In genomic region chr20:36573103-36573797, GRCh38 we compare ENCODE assay signal across 8 cellular contexts. TPM values are rescaled to one million over a fixed set of nuclear protein-coding genes. Genes with fewer than 3 reads are reported as not detected.
DNase-seq lines count a peak whose midpoint lies in the region; ATAC-seq and TF ChIP-seq lines count a peak whose summit lies in the region.

Gene TGIF2, plus strand, starts transcription at chr20:36573597. Its CDS starts 5,178 bp downstream, at chr20:36578775.

- ATAC-seq in GM19467 (IDR thresholded peaks at IDR 0.05; ENCODE audit: unreplicated experiment): peak; percentile 61

- DNase-seq in COR-L47 (lab: John Stamatoyannopoulos, UW) (peak; percentile 32), HT1080 (ENCODE audit: low read depth) (peak; percentile 70), SHP77 treated with DMSO at 0.1 percent for 48 hours (lab: John Stamatoyannopoulos, UW) (peak; percentile 21), fibroblast of the conjunctiva (ENCODE audit: low read depth) (peak; percentile 28)
- peak; percentile 94 for DNase-seq in activated effector memory CD4-positive, alpha-beta T cell treated with anti-CD3 and anti-CD28 coated beads, Interleukin-2, amount 50 U/mL, for 16 hours

- H3K36me3 ChIP-seq in neuron (ENCODE audit: insufficient read depth, low read length): peaks cover 4% of the 10 kb centered on the region

- peaks cover 26% of the 10 kb centered on the region for H3K4me1 ChIP-seq in neuron (ENCODE audit: insufficient read depth, low read length)

- no peaks in the 10 kb centered on the region for H3K9me3 ChIP-seq in neuron (ENCODE audit: low read length)

- no peak for TF ChIP-seq CTCF in subcutaneous adipose tissue (IDR thresholded peaks at IDR 0.05; ENCODE audit: low read depth)

- peak within 1 kb of the TSS; percentile 74 for H2AFZ ChIP-seq in neuron (ENCODE audit: low read depth, low read length)

- peak within 1 kb of the TSS; percentile 89 for H3K4me3 ChIP-seq in neuron (ENCODE audit: low read length)

- H3K27me3 ChIP-seq in neuron (ENCODE audit: insufficient read depth, low read length): no peaks in the 10 kb centered on the region

RNA-seq across cellular contexts. Expression of gene TGIF2, which starts in this region (rescaled TPM):
- total RNA-seq in HT1080 (2014; rRNA removed; shearing (Covaris generic)): 15.8 and 20.9 TPM in 2 replicates
- 19.7 and 21.7 TPM in 2 replicates for polyA plus RNA-seq in HT1080 (2015; cell fraction: cytosol; rRNA removed)
- 12.9 and 13.0 TPM in 2 replicates for polyA plus RNA-seq in HT1080 (2015; cell fraction: nucleus; rRNA removed)
- 10 to 100 TPM; 10.6 to 12.7 (median 12.3) TPM for total RNA-seq in subcutaneous adipose tissue

Comparison
In these comparisons a context has a peak if more than half of its experiments do, and no peak if none do; other contexts are left out.
1. Peak in every context shown above with its lines: DNase-seq, ATAC-seq and H3K4me3 ChIP-seq.
2. DNase-seq: peak in every context shown above with its lines; median percentile 94 in activated effector memory CD4-positive, alpha-beta T cell treated with anti-CD3 and anti-CD28 coated beads, Interleukin-2, amount 50 U/mL, for 16 hours; 70 in HT1080; 32 in COR-L47; 28 in fibroblast of the conjunctiva; 21 in SHP77 treated with DMSO at 0.1 percent for 48 hours.